In genomic region chr12:75721231-75721641, GRCh38 we compare ENCODE assay signal across 15 cellular contexts.
DNase-seq lines count a peak whose midpoint lies in the region; ATAC-seq, FAIRE-seq and TF ChIP-seq lines count a peak whose summit lies in the region.
"Had no signal": no experiment of that assay in that cellular context is flagged by ENCODE, and none has a peak within 500 bp of the region (broad histone marks: within the 10 kb centered on the region; RNA-seq: fewer than 3 reads in every experiment).

No MANE protein-coding gene starts in this region.

- H3K4me3 Mint-ChIP-seq in astrocyte (ENCODE audit: unreplicated experiment) = no peak overlapping the region
- H3K4me3 Mint-ChIP-seq: stimulated activated naive CD8-positive, alpha-beta T cell treated with anti-CD3 and anti-CD28 coated beads, Interleukin-15, amount 100 ng/mL, for 72 hours had no signal

- DNase-seq in DMS53 (lab: John Stamatoyannopoulos, UW) = peak; percentile 39
- no peak for DNase-seq in DMS53 treated with DMSO at 0.1 percent for 48 hours (lab: John Stamatoyannopoulos, UW; ENCODE audit: unreplicated experiment)
- peak; percentile 44 for DNase-seq in astrocyte (ENCODE audit: low read depth)
- peak; percentile 60 for DNase-seq in inferior parietal cortex (ENCODE audit: extremely low spot score)
- DNase-seq in superior temporal gyrus (ENCODE audit: extremely low spot score) = peak; percentile 76
- no peak for DNase-seq in DMS114 treated with DMSO at 0.1 percent for 48 hours (lab: John Stamatoyannopoulos, UW; ENCODE audit: unreplicated experiment)
- DNase-seq: 8988T; kidney; NCI-H510A; nucleus accumbens; stimulated activated CD4-positive, alpha-beta T cell treated with anti-CD3 and anti-CD28 coated beads, Interleukin-4, amount 100 ng/mL, for 24 hours; stimulated activated naive CD8-positive, alpha-beta T cell treated with anti-CD3 and anti-CD28 coated beads, Interleukin-15, amount 100 ng/mL, for 72 hours had no signal

- peaks cover 43% of the 10 kb centered on the region for H3K4me1 ChIP-seq in astrocyte (ENCODE audit: insufficient read depth, low read length)

- ATAC-seq in GM18517 (IDR thresholded peaks at IDR 0.05; ENCODE audit: unreplicated experiment) = no peak
- no peak for ATAC-seq in GM18909 (IDR thresholded peaks at IDR 0.05; ENCODE audit: poor library complexity, unreplicated experiment)
- ATAC-seq: stimulated activated naive CD8-positive, alpha-beta T cell treated with anti-CD3 and anti-CD28 coated beads, Interleukin-15, amount 100 ng/mL, for 72 hours had no signal

- no peaks in the 10 kb centered on the region for H4K20me1 ChIP-seq in astrocyte (ENCODE audit: insufficient read depth, low read length)

- no peak for FAIRE-seq in astrocyte (lab: Jason Lieb, UNC)
- FAIRE-seq: kidney had no signal

- no peak overlapping the region for H2AFZ ChIP-seq in astrocyte (ENCODE audit: low read depth, low read length)

- H3K27me3 Mint-ChIP-seq in astrocyte (ENCODE audit: low read depth, unreplicated experiment) = no peaks in the 10 kb centered on the region

- peak overlapping the region; percentile 0 for H3K27ac Mint-ChIP-seq in astrocyte (ENCODE audit: unreplicated experiment)

- H3K27me3 ChIP-seq in astrocyte (ENCODE audit: insufficient read depth, low read length) = no peaks in the 10 kb centered on the region
- H3K27me3 ChIP-seq: ascending aorta had no signal

- H3K9me3 Mint-ChIP-seq in astrocyte (ENCODE audit: unreplicated experiment) = peaks cover 3% of the 10 kb centered on the region

- H3K4me3 ChIP-seq in astrocyte (ENCODE audit: insufficient read depth, low read depth, low read length) = no peak overlapping the region
- H3K4me3 ChIP-seq: ascending aorta had no signal

- no peaks in the 10 kb centered on the region for H3K36me3 Mint-ChIP-seq in astrocyte (ENCODE audit: low read depth, unreplicated experiment)

- no peak overlapping the region for H3K9ac ChIP-seq in astrocyte (ENCODE audit: low read length)

- no peaks in the 10 kb centered on the region for H3K36me3 ChIP-seq in astrocyte (ENCODE audit: insufficient read depth, low read length)
- H3K36me3 ChIP-seq: ascending aorta had no signal

- peaks cover 44% of the 10 kb centered on the region for H3K4me1 Mint-ChIP-seq in astrocyte (ENCODE audit: low read depth, unreplicated experiment)

- H3K9me3 ChIP-seq in astrocyte (ENCODE audit: insufficient read depth, low read depth, low read length) = no peaks in the 10 kb centered on the region
- H3K9me3 ChIP-seq: ascending aorta had no signal

- H3K4me2 ChIP-seq in astrocyte (ENCODE audit: low read length) = no peak overlapping the region

- H3K27ac ChIP-seq in astrocyte (ENCODE audit: low read depth, low read length) = no peak overlapping the region
- H3K27ac ChIP-seq: ascending aorta had no signal

- no peaks in the 10 kb centered on the region for H3K79me2 ChIP-seq in astrocyte (ENCODE audit: insufficient read depth, low read length)

- TF ChIP-seq CTCF in astrocyte (IDR thresholded peaks at IDR 0.05; ENCODE audit: insufficient read depth, low read depth, low read length) = no peak

Comparison
In these comparisons a context has a peak if more than half of its experiments do, and no peak if none do; other contexts are left out.
1. DNase-seq: peak in DMS53 (single experiment), astrocyte (single experiment), inferior parietal cortex (single experiment) and superior temporal gyrus (single experiment); none in DMS53 treated with DMSO at 0.1 percent for 48 hours (single experiment) and DMS114 treated with DMSO at 0.1 percent for 48 hours (single experiment).